ENCODE assay signal across 2 cellular contexts in the genomic region with DNA sequence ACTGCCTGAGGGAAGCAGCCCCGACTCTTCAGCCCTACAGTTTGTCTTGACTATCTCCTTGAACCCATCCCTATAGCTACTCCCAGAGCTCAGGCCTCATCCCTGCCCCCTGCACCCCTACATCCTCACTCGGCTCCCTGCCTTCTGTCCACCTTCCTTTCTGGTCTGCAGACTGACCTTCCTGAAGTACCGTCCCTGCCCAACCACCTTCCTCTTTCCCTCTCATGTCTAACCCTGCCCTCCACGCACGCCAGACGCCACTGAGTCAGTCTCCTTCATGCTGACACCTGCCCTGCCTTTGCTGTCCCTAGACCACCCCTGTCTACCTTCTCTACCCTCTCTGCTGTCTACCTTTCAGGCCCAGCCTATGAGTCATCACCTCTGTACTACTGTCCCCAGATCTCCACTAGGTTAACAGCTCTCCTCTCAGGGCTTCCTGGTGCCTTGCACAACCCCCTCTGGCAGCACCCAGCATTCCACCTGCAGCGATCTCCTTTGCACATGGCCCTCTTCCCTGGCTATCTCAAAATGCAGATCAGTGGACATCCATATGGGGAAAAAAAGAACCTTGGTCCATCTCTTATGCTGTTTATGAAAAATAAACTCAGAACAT.
TF ChIP-seq lines count a peak whose summit lies in the region.

No MANE protein-coding gene starts in this region.

TF ChIP-seq in HCT116, 20 proteins besides CTCF, POLR2A, EP300 and RAD21:
- no peak for TF ChIP-seq TCF7L2 (IDR thresholded peaks at IDR 0.05; ENCODE audit: borderline replicate concordance, extremely low read depth, insufficient read depth, insufficient read length)
- no peak for TF ChIP-seq ZNF274 (IDR thresholded peaks at IDR 0.05; ENCODE audit: low read depth, low read length)
- no peak for TF ChIP-seq EGR1 (IDR thresholded peaks at IDR 0.05; ENCODE audit: low read depth)
- no peak for TF ChIP-seq EZH2 (IDR thresholded peaks at IDR 0.05)
- TF ChIP-seq ATF3 (IDR thresholded peaks at IDR 0.05), result no peak
- TF ChIP-seq POLR2AphosphoS5 (IDR thresholded peaks at IDR 0.05; ENCODE audit: low read depth, low read length), result no peak
- TF ChIP-seq SP1 (IDR thresholded peaks at IDR 0.05; ENCODE audit: low read depth), result no peak
- no peak for TF ChIP-seq MAX (IDR thresholded peaks at IDR 0.05)
- TF ChIP-seq, protein P1, sequence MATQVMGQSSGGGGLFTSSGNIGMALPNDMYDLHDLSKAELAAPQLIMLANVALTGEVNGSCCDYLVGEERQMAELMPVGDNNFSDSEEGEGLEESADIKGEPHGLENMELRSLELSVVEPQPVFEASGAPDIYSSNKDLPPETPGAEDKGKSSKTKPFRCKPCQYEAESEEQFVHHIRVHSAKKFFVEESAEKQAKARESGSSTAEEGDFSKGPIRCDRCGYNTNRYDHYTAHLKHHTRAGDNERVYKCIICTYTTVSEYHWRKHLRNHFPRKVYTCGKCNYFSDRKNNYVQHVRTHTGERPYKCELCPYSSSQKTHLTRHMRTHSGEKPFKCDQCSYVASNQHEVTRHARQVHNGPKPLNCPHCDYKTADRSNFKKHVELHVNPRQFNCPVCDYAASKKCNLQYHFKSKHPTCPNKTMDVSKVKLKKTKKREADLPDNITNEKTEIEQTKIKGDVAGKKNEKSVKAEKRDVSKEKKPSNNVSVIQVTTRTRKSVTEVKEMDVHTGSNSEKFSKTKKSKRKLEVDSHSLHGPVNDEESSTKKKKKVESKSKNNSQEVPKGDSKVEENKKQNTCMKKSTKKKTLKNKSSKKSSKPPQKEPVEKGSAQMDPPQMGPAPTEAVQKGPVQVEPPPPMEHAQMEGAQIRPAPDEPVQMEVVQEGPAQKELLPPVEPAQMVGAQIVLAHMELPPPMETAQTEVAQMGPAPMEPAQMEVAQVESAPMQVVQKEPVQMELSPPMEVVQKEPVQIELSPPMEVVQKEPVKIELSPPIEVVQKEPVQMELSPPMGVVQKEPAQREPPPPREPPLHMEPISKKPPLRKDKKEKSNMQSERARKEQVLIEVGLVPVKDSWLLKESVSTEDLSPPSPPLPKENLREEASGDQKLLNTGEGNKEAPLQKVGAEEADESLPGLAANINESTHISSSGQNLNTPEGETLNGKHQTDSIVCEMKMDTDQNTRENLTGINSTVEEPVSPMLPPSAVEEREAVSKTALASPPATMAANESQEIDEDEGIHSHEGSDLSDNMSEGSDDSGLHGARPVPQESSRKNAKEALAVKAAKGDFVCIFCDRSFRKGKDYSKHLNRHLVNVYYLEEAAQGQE (IDR thresholded peaks at IDR 0.05; ENCODE audit: low read depth), result no peak
- no peak for TF ChIP-seq ZFX (IDR thresholded peaks at IDR 0.05)
- TF ChIP-seq JUND (IDR thresholded peaks at IDR 0.05), result no peak
- no peak for TF ChIP-seq CEBPB (IDR thresholded peaks at IDR 0.05; ENCODE audit: low read depth)
- TF ChIP-seq SRF (IDR thresholded peaks at IDR 0.05; ENCODE audit: low read depth), result no peak
- TF ChIP-seq SIN3A (IDR thresholded peaks at IDR 0.05; ENCODE audit: low read depth), result no peak
- no peak for TF ChIP-seq ELF1 (IDR thresholded peaks at IDR 0.05; ENCODE audit: borderline replicate concordance, low read depth)
- TF ChIP-seq CBX3 (IDR thresholded peaks at IDR 0.05; ENCODE audit: low read depth), result no peak

TF ChIP-seq in SK-N-SH treated with all-trans-retinoic acid at 6 μM for 48 hours, 23 proteins besides CTCF, POLR2A, EP300 and RAD21:
- TF ChIP-seq POU6F1 (CRISPR knock-in tag; IDR thresholded peaks at IDR 0.05; ENCODE audit: borderline replicate concordance, low read depth), result no peak
- TF ChIP-seq, protein P2, sequence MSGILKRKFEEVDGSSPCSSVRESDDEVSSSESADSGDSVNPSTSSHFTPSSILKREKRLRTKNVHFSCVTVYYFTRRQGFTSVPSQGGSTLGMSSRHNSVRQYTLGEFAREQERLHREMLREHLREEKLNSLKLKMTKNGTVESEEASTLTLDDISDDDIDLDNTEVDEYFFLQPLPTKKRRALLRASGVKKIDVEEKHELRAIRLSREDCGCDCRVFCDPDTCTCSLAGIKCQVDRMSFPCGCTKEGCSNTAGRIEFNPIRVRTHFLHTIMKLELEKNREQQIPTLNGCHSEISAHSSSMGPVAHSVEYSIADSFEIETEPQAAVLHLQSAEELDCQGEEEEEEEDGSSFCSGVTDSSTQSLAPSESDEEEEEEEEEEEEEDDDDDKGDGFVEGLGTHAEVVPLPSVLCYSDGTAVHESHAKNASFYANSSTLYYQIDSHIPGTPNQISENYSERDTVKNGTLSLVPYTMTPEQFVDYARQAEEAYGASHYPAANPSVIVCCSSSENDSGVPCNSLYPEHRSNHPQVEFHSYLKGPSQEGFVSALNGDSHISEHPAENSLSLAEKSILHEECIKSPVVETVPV (CRISPR knock-in tag; IDR thresholded peaks at IDR 0.05), result no peak
